In genomic region chr1:207868769-207869721, GRCh38 we compare ENCODE assay signal across 8 cellular contexts. TPM values are rescaled to one million over a fixed set of nuclear protein-coding genes. Genes with fewer than 3 reads are reported as not detected.
A peak's percentile ranks its signal among the peaks of the same experiment; 100 is the strongest.
DNase-seq lines count a peak whose midpoint lies in the region; ATAC-seq and TF ChIP-seq lines count a peak whose summit lies in the region.

No MANE protein-coding gene starts in this region.

- BruUV-seq in Caco-2 (replicated peaks; lab: Mats Ljungman, UMichigan): TSS peak; percentile 37

- ATAC-seq in GM19395 (IDR thresholded peaks at IDR 0.05; ENCODE audit: unreplicated experiment): peak; percentile 60
- peak; percentile 40 for ATAC-seq in HG03565 (IDR thresholded peaks at IDR 0.05; ENCODE audit: unreplicated experiment)
- ATAC-seq in activated T-cell treated with anti-CD3 and anti-CD28 coated beads, Interleukin-2, amount 50 U/mL, for 72 hours (replicated peaks in 1 of 2): peak; percentile 78

- TF ChIP-seq CTCF in Caco-2 (IDR thresholded peaks at IDR 0.05; ENCODE audit: insufficient read depth in 1 of 2, low read depth in 1 of 2, low read length in 1 of 2, severe bottlenecking in 1 of 2, unreplicated experiment in 1 of 2) (peak; percentile 72 to 77), esophagus muscularis mucosa (IDR thresholded peaks at IDR 0.05) (peak; percentile 81 to 97 (median 91))

- 19% methylated on average over 15 of the region's 87 CpGs for WGBS in esophagus muscularis mucosa

- H3K27ac Mint-ChIP-seq in Caco-2 (ENCODE audit: unreplicated experiment): peak overlapping the region; percentile 82
- H3K27ac Mint-ChIP-seq in activated T-cell treated with anti-CD3 and anti-CD28 coated beads, Interleukin-2, amount 50 U/mL, for 72 hours: peak overlapping the region; percentile 92

- CTCF ChIA-PET in Caco-2 (lab: Charles Lee): interaction anchor here (0.5 to 3.6 kb wide), 17 partner anchors 9 to 376 kb away, joined by 3 to 47 read pairs (median 4); no protein-coding TSS in a partner anchor

- POLR2A ChIA-PET in Caco-2 (lab: Charles Lee): interaction anchor here (0.7 to 1.7 kb wide), 3 partner anchors 40 to 72 kb away, joined by 3 to 13 read pairs (median 4); no protein-coding TSS in a partner anchor

- H3K9me3 ChIP-seq in Caco-2: no peaks in the 10 kb centered on the region
- H3K9me3 ChIP-seq in esophagus muscularis mucosa: no peaks in the 10 kb centered on the region
- no peaks in the 10 kb centered on the region for H3K9me3 ChIP-seq in muscle layer of colon (ENCODE audit: low read length)

- no peaks in the 10 kb centered on the region for H3K27me3 Mint-ChIP-seq in Caco-2 (ENCODE audit: insufficient read depth, unreplicated experiment)
- H3K27me3 Mint-ChIP-seq in activated T-cell treated with anti-CD3 and anti-CD28 coated beads, Interleukin-2, amount 50 U/mL, for 72 hours (ENCODE audit: low read depth): no peaks in the 10 kb centered on the region

- H3K9ac ChIP-seq in muscle layer of colon (ENCODE audit: low read length): peak overlapping the region; percentile 52

- no peaks in the 10 kb centered on the region for H3K9me3 Mint-ChIP-seq in Caco-2 (ENCODE audit: unreplicated experiment)
- no peaks in the 10 kb centered on the region for H3K9me3 Mint-ChIP-seq in activated T-cell treated with anti-CD3 and anti-CD28 coated beads, Interleukin-2, amount 50 U/mL, for 72 hours

- peak overlapping the region; percentile 75 for H3K4me3 Mint-ChIP-seq in Caco-2 (ENCODE audit: unreplicated experiment)
- peak overlapping the region; percentile 91 to 92 for H3K4me3 Mint-ChIP-seq in activated T-cell treated with anti-CD3 and anti-CD28 coated beads, Interleukin-2, amount 50 U/mL, for 72 hours

- peak; percentile 48 for TF ChIP-seq POLR2A in esophagus muscularis mucosa (IDR thresholded peaks at IDR 0.05; ENCODE audit: low read depth)

- H3K4me1 Mint-ChIP-seq in Caco-2 (ENCODE audit: low read depth, unreplicated experiment): peaks cover 50% of the 10 kb centered on the region
- H3K4me1 Mint-ChIP-seq in activated T-cell treated with anti-CD3 and anti-CD28 coated beads, Interleukin-2, amount 50 U/mL, for 72 hours (ENCODE audit: low read depth): peaks cover 82% of the 10 kb centered on the region

- no peak for TF ChIP-seq EP300 in esophagus muscularis mucosa (IDR thresholded peaks at IDR 0.05)

- peaks cover 49% of the 10 kb centered on the region for H3K4me1 ChIP-seq in Caco-2
- H3K4me1 ChIP-seq in esophagus muscularis mucosa: peaks cover 59 to 88% (median 85%) of the 10 kb centered on the region in 4 donors
- peaks cover 62% of the 10 kb centered on the region for H3K4me1 ChIP-seq in muscle layer of colon (ENCODE audit: insufficient read depth, low read length)

- peaks cover 2% of the 10 kb centered on the region; the same call in 1 of the 2 replicates for H3K36me3 ChIP-seq in Caco-2 (ENCODE audit: control insufficient read depth, insufficient read depth, low read length)
- peaks cover 0 to under 1% (median 0%) of the 10 kb centered on the region in 4 donors for H3K36me3 ChIP-seq in esophagus muscularis mucosa
- peaks cover 10% of the 10 kb centered on the region for H3K36me3 ChIP-seq in muscle layer of colon (ENCODE audit: insufficient read depth, low read length)

- peaks cover 17% of the 10 kb centered on the region for H3K36me3 Mint-ChIP-seq in Caco-2 (ENCODE audit: insufficient read depth, unreplicated experiment)
- peaks cover 6 to 10% of the 10 kb centered on the region in 2 donors for H3K36me3 Mint-ChIP-seq in activated T-cell treated with anti-CD3 and anti-CD28 coated beads, Interleukin-2, amount 50 U/mL, for 72 hours (ENCODE audit: insufficient read depth in 2 of 2)

- no peaks in the 10 kb centered on the region for H3K27me3 ChIP-seq in Caco-2 (replicated peaks; ENCODE audit: control insufficient read depth, insufficient read depth, low read length)
- no peaks in the 10 kb centered on the region for H3K27me3 ChIP-seq in esophagus muscularis mucosa
- H3K27me3 ChIP-seq in muscle layer of colon (ENCODE audit: control insufficient read depth in 1 of 2, insufficient read depth in 2 of 2, low read length in 2 of 2): no peaks in the 10 kb centered on the region

- DNase-seq in Caco-2: peak; percentile 64 to 86
- DNase-seq in OCI-M1 (lab: John Stamatoyannopoulos, UW): peak; percentile 90
- peak; percentile 70 to 88 for DNase-seq in activated T-cell treated with anti-CD3 and anti-CD28 coated beads, Interleukin-2, amount 50 U/mL, for 72 hours
- peak; percentile 96 for DNase-seq in esophagus muscularis mucosa (ENCODE audit: extremely low spot score)
- DNase-seq in stimulated activated naive CD4-positive, alpha-beta T cell treated with Interleukin-2 at 50 U/mL for 16 hours (lab: John Stamatoyannopoulos, UW): peak; percentile 48

- intact Hi-C loops in Caco-2 (cut with micrococcal nuclease; ENCODE audit: unreplicated experiment) (loop anchor here (1.0 kb wide), 1 partner anchor 41 kb away; no protein-coding TSS in a partner anchor), esophagus muscularis mucosa (cut with DNase I) (loop anchor here (1.0 to 10.0 kb wide), 2 partner anchors 41 to 54 kb away; no protein-coding TSS in a partner anchor)

- H3K27ac ChIP-seq in esophagus muscularis mucosa (replicated peaks in 1 of 4) (peak overlapping the region; percentile 96 to 98 (median 98)), muscle layer of colon (ENCODE audit: low read depth, low read length) (peak overlapping the region; percentile 98)

- H3K4me3 ChIP-seq in Caco-2 (ENCODE audit: low read depth, low read length) (peak overlapping the region; percentile 72), esophagus muscularis mucosa (peak overlapping the region; percentile 87 to 99 (median 92)), muscle layer of colon (ENCODE audit: low read depth in 1 of 2, low read length in 2 of 2) (peak overlapping the region; percentile 83 to 86)

RNA-seq across cellular contexts. Expression of gene CD34, which starts 41.9 kb away (rescaled TPM):
- not detected in 2 replicates for total RNA-seq in Caco-2 (2022)
- total RNA-seq in activated T-cell treated with anti-CD3 and anti-CD28 coated beads, Interleukin-2, amount 50 U/mL, for 72 hours: under 1 TPM; 0.05 to 0.09 TPM
- 100 to 1,000 TPM in 2 of 4 donors, 10 to 100 TPM in 2; 70.2 to 136 (median 93.3) TPM for total RNA-seq in esophagus muscularis mucosa

Comparison
In these comparisons a context has a peak if more than half of its experiments do, and no peak if none do; other contexts are left out.
1. Peak in every context shown above with its lines: DNase-seq, ATAC-seq, H3K4me3 ChIP-seq and H3K27ac ChIP-seq.
2. RNA of gene CD34, which starts 41.9 kb away (total RNA-seq): 70.2 to 136 TPM in esophagus muscularis mucosa; 0.05 to 0.09 TPM in activated T-cell treated with anti-CD3 and anti-CD28 coated beads, Interleukin-2, amount 50 U/mL, for 72 hours and not detected in Caco-2; every median in the first group is over 10 times any median in the second.